Comparison of ENCODE assay signal across 7 cellular contexts in the genomic region with DNA sequence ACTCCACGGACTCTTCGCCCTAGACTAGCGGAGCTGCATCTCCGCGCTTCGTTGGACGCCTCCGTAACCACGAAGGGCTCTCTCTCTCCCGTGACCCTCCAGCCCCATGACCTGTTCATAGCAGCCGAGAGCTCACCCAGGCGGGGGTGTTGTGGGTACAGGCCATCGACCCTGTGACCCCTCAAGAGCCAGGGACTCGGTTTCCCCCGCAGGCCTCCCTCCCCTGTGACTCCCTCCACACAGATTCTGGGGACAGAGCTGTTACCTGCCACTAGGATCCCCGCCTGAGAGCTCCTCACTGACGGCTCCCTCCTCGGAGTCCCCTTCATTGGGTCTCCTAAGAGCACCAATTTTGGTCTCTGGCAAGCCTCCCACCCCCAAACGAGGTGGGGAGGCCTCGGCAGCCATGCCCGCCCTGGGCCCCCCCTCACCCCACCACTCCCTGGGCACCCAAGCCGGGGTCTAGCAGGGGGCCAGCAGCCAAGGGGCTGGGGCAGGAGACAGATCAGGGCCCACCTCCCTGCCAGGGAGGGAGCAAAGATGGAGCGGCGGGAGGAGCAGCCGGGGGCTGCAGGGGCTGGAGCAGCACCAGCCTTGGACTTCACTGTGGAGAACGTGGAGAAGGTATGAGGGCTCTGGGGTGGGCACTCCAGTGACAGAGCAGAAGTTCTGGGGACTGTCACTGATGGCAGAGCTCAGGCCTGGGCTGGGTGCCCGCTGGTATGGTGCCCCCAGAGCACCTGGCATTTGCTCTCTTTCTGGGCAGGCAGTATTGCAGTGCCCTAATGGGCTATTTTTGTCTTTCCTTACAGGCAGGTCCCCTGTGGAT. TPM values are rescaled to one million over a fixed set of nuclear protein-coding genes. Genes with fewer than 3 reads are reported as not detected.
DNase-seq lines count a peak whose midpoint lies in the region; ATAC-seq and TF ChIP-seq lines count a peak whose summit lies in the region.

No MANE protein-coding gene starts in this region.

- ATAC-seq in GM21717 (IDR thresholded peaks at IDR 0.05; ENCODE audit: unreplicated experiment), result peak; percentile 23

- DNase-seq in NCI-H69 (lab: John Stamatoyannopoulos, UW) (peak; percentile 29), dorsolateral prefrontal cortex (peak in 1 of 10 donors; percentile 62), A172 (ENCODE audit: low spot score) (no peak), islet precursor cell (no peak)
- DNase-seq in activated CD8-positive, alpha-beta memory T cell treated with anti-CD3 and anti-CD28 coated beads for 24 hours, result no peak

- peak overlapping the region; percentile 92 to 100 (median 99) for H3K27ac ChIP-seq in dorsolateral prefrontal cortex
- H3K27ac ChIP-seq in muscle layer of duodenum (ENCODE audit: low read length), result peak overlapping the region; percentile 87

- H3K4me1 ChIP-seq in muscle layer of duodenum (ENCODE audit: control insufficient read depth in 1 of 2, insufficient read depth in 2 of 2, low read length in 2 of 2), result peaks cover 13 to 29% of the 10 kb centered on the region in 2 donors

- peak overlapping the region; percentile 58 to 99 (median 93) for H3K4me3 ChIP-seq in dorsolateral prefrontal cortex
- H3K4me3 ChIP-seq in muscle layer of duodenum (ENCODE audit: low read depth in 1 of 2, low read length in 2 of 2), result peak overlapping the region; percentile 79 to 90

- H3K36me3 ChIP-seq in muscle layer of duodenum (ENCODE audit: control insufficient read depth in 1 of 2, insufficient read depth in 2 of 2, low read length in 2 of 2), result peaks cover 7 to 12% of the 10 kb centered on the region in 2 donors

- intact Hi-C loops in dorsolateral prefrontal cortex (cut with DNase I), result loop anchor here (5.0 to 10.0 kb wide), 2 partner anchors 88 to 90 kb away; partner anchors contain the start of gene SLC6A9 (in 1 of the 2)

- no peak for TF ChIP-seq CTCF in dorsolateral prefrontal cortex (IDR thresholded peaks at IDR 0.05 in 54 of 56, conservative IDR thresholded peaks at IDR 0.05 in 2 of 56; ENCODE audit: low read depth in 1 of 56, partially characterized antibody in 56 of 56)

- H3K27me3 ChIP-seq in dorsolateral prefrontal cortex, result no peaks in the 10 kb centered on the region
- no peaks in the 10 kb centered on the region for H3K27me3 ChIP-seq in muscle layer of duodenum (ENCODE audit: low read depth, low read length)

- H3K9me3 ChIP-seq in muscle layer of duodenum (ENCODE audit: control insufficient read depth in 1 of 2, low read length in 2 of 2), result no peaks in the 10 kb centered on the region

RNA-seq across cellular contexts. Expression of gene IPO13, which starts 0.5 kb away (rescaled TPM):
- total RNA-seq in dorsolateral prefrontal cortex, result 100 to 1,000 TPM in 51 of 120 experiments, 10 to 100 TPM in 69; 48.0 to 243 (median 94.5) TPM
- total RNA-seq in A172 (2014; rRNA removed; shearing (Covaris generic)), result 23.9 and 25.2 TPM in 2 replicates

RNA-seq across cellular contexts. Expression of gene ARTN, which starts 13.7 kb away (rescaled TPM):
- total RNA-seq in dorsolateral prefrontal cortex, result 1 to 10 TPM in 86 of 120 experiments, under 1 TPM in 30, not detected in 4; 0.28 to 6.5 (median 1.4) TPM
- not detected in 2 replicates for total RNA-seq in A172 (2014; rRNA removed; shearing (Covaris generic))

RNA-seq across cellular contexts. Expression of gene DPH2, which starts 22.5 kb away (rescaled TPM):
- total RNA-seq in dorsolateral prefrontal cortex, result 10 to 100 TPM; 12.0 to 31.1 (median 20.7) TPM
- 26.5 and 31.6 TPM in 2 replicates for total RNA-seq in A172 (2014; rRNA removed; shearing (Covaris generic))

RNA-seq across cellular contexts. Expression of gene ATP6V0B, which starts 27.5 kb away (rescaled TPM):
- 100 to 1,000 TPM; 112 to 276 (median 202) TPM for total RNA-seq in dorsolateral prefrontal cortex
- total RNA-seq in A172 (2014; rRNA removed; shearing (Covaris generic)), result 187 and 202 TPM in 2 replicates

RNA-seq across cellular contexts. Expression of gene B4GALT2, which starts 31.7 kb away (rescaled TPM):
- total RNA-seq in dorsolateral prefrontal cortex, result 10 to 100 TPM; 33.5 to 97.8 (median 48.8) TPM
- total RNA-seq in A172 (2014; rRNA removed; shearing (Covaris generic)), result 71.8 and 114 TPM in 2 replicates
